ENCODE assay signal across 27 cellular contexts in genomic region chr1:48418742-48419141, GRCh38.
"Had no signal": no experiment of that assay in that cellular context is flagged by ENCODE, and none has a peak within 500 bp of the region (broad histone marks: within the 10 kb centered on the region; RNA-seq: fewer than 3 reads in every experiment).

No MANE protein-coding gene starts in this region.

- H3K27me3 Mint-ChIP-seq: dendritic cell treated with granulocyte-macrophage colony-stimulating factor and Interleukin-4, amounts not matched to agents 40 ng/mL and 50 ng/mL, for 4 days had no signal

- H3K36me3 Mint-ChIP-seq: mesothelial cell of epicardium, naive B cell had no signal

- H3K4me1 Mint-ChIP-seq: naive B cell had no signal

- H3K27ac Mint-ChIP-seq: dendritic cell treated with granulocyte-macrophage colony-stimulating factor and Interleukin-4, amounts not matched to agents 40 ng/mL and 50 ng/mL, for 4 days; effector memory CD8-positive, alpha-beta T cell; endodermal cell; mesothelial cell of epicardium; naive B cell had no signal

- ATAC-seq: effector memory CD8-positive, alpha-beta T cell; esophagus mucosa; gastrocnemius medialis; heart right ventricle; left colon; left lung; left ventricle myocardium superior; lower lobe of right lung; mucosa of descending colon had no signal

- H3K9me3 Mint-ChIP-seq: dendritic cell treated with granulocyte-macrophage colony-stimulating factor and Interleukin-4, amounts not matched to agents 40 ng/mL and 50 ng/mL, for 4 days; endodermal cell; mesothelial cell of epicardium; naive B cell had no signal

- DNase-seq: colonic mucosa; cortex of kidney; effector CD8-positive, alpha-beta T cell; effector memory CD8-positive, alpha-beta T cell; endodermal cell; erythroblast; esophagus squamous epithelium; foreskin fibroblast; foreskin melanocyte; gastrocnemius medialis; glutamatergic neuron; head of caudate nucleus; heart right ventricle; hippocampal formation; islet precursor cell; kidney; kidney glomerular epithelial cell; left colon; left lung; left ventricle myocardium superior; lower lobe of right lung; mesenchymal stem cell; mucosa of descending colon; naive B cell had no signal

- H3K4me3 Mint-ChIP-seq: dendritic cell treated with granulocyte-macrophage colony-stimulating factor and Interleukin-4, amounts not matched to agents 40 ng/mL and 50 ng/mL, for 4 days; effector memory CD8-positive, alpha-beta T cell; endodermal cell; mesothelial cell of epicardium; naive B cell had no signal
